ENCODE assay signal across 23 cellular contexts in the genomic region with DNA sequence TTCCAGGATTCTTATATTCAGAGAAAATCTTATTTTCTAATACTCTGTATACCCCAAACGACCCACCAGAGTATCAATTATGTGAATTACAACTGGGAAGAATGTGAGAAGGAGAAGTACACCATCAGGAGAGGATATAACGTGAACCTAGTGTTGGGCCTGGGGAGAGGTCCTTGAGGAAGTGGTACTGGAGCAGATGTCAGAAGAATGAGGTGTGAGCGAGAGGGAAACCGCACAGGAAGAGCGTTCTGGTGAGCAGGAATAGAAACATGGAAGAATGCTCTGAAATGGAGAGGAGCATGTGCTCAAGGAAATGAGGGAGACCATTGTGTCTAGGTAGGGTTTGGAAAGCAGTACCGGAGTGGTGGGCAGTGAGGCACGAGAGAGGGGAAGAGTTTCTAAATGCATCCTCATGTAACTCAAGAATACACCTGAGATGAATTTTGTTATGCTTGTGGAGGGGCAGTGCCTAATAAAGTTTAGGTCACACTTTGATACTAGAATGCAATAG.
DNase-seq lines count a peak whose midpoint lies in the region; ATAC-seq, FAIRE-seq and TF ChIP-seq lines count a peak whose summit lies in the region.
"Had no signal": no experiment of that assay in that cellular context is flagged by ENCODE, and none has a peak within 500 bp of the region (broad histone marks: within the 10 kb centered on the region; RNA-seq: fewer than 3 reads in every experiment).

No MANE protein-coding gene starts in this region.

- no peak overlapping the region for H4K8ac ChIP-seq in H1 (ENCODE audit: extremely low read depth, insufficient read depth, low read length)

- no peak for DNase-seq in GM12891 (ENCODE audit: insufficient read length, low spot score)
- no peak for DNase-seq in H1 (ENCODE audit: low read depth in 1 of 2, low spot score in 2 of 2)
- no peak for DNase-seq in HuH-7.5 (ENCODE audit: low spot score)
- no peak for DNase-seq in hepatocyte (ENCODE audit: low spot score)
- no peak for DNase-seq in effector CD4-positive, alpha-beta T cell
- DNase-seq: AML-193; Caco-2; CD4-positive, alpha-beta T cell; DMS153; DMS79; GF-D8; HFFc6; IMR-90 had no signal

- H3K9ac ChIP-seq in HUES48 (ENCODE audit: low read depth, low read length) (no peak overlapping the region), H1 (replicated peaks in 1 of 4; ENCODE audit: extremely low read depth in 1 of 4, low read depth in 3 of 4, low read length in 3 of 4) (no peak overlapping the region; a peak in 1 of 7 replicates), iPS-15b (ENCODE audit: low read depth, low read length) (peak overlapping the region; percentile 55)

- no peak for TF ChIP-seq RAD21 in H1 (IDR thresholded peaks at IDR 0.05 in 1 of 2, conservative IDR thresholded peaks at IDR 0.05 in 1 of 2; ENCODE audit: low read depth in 2 of 2, low read length in 2 of 2)

- H3K9me3 ChIP-seq in HUES48 (ENCODE audit: control insufficient read depth, insufficient read depth, low read length) (no peaks in the 10 kb centered on the region), H1 (ENCODE audit: insufficient read depth in 2 of 2, low read depth in 1 of 2, low read length in 1 of 2) (no peaks in the 10 kb centered on the region), iPS-15b (ENCODE audit: control insufficient read depth, insufficient read depth, low read length) (no peaks in the 10 kb centered on the region), hepatocyte (ENCODE audit: low read depth) (no peaks in the 10 kb centered on the region)
- H3K9me3 ChIP-seq: A549, Caco-2 had no signal

- H3K9me2 ChIP-seq in hepatocyte (replicated peaks; ENCODE audit: insufficient read depth) = no peaks in the 10 kb centered on the region

- 0 out of 2 replicates have a peak overlapping the region, but pooled peaks have one; percentile 40 for H2BK5ac ChIP-seq in H1 (ENCODE audit: low read depth, low read length)

- H2AFZ ChIP-seq in H1 (ENCODE audit: low read length) = no peak overlapping the region
- no peak overlapping the region for H2AFZ ChIP-seq in hepatocyte

- H2BK120ac ChIP-seq in H1 (replicated peaks; ENCODE audit: low read depth, low read length) = no peak overlapping the region

- H3K36me3 ChIP-seq in HUES48 (ENCODE audit: control insufficient read depth, insufficient read depth, low read length) (peaks cover 16% of the 10 kb centered on the region), H1 (ENCODE audit: control insufficient read depth in 2 of 4, insufficient read depth in 4 of 4, low read length in 3 of 4) (peaks cover 0 to 13% (median 0%) of the 10 kb centered on the region in 4 experiments; a peak in 1 of 8 replicates), iPS-15b (ENCODE audit: control insufficient read depth, insufficient read depth, low read length) (no peaks in the 10 kb centered on the region), hepatocyte (replicated peaks; ENCODE audit: insufficient read depth, low read depth) (no peaks in the 10 kb centered on the region)

- H3K79me2 ChIP-seq in H1 (ENCODE audit: control insufficient read depth in 1 of 2, insufficient read depth in 2 of 2, low read length in 2 of 2) (peaks cover 56 to 99% of the 10 kb centered on the region in 2 experiments), hepatocyte (no peaks in the 10 kb centered on the region)

- no peak for ATAC-seq in HG02852 (IDR thresholded peaks at IDR 0.05; ENCODE audit: unreplicated experiment)
- ATAC-seq: A549, HCT116, K562 had no signal

- no peak overlapping the region for H3K56ac ChIP-seq in H1 (replicated peaks; ENCODE audit: insufficient read length, low read depth, low read length)

- no peak overlapping the region for H3K18ac ChIP-seq in H1 (ENCODE audit: extremely low read depth, low read length)

- H3K4me3 ChIP-seq in HUES48 (ENCODE audit: low read depth, low read length) (no peak overlapping the region), H1 (ENCODE audit: extremely low read depth in 1 of 4, insufficient read depth in 2 of 4, low read depth in 3 of 4, low read length in 4 of 4) (no peak overlapping the region), iPS-15b (ENCODE audit: low read depth, low read length) (no peak overlapping the region), hepatocyte (no peak overlapping the region)
- H3K4me3 ChIP-seq: A549, K562 had no signal

- TF ChIP-seq CTCF in H1 (IDR thresholded peaks at IDR 0.05; ENCODE audit: control extremely low read depth in 1 of 3, insufficient read depth in 1 of 3, low read depth in 1 of 3, low read length in 3 of 3) (no peak), hepatocyte (IDR thresholded peaks at IDR 0.05; ENCODE audit: poor library complexity) (no peak)

- H3K23ac ChIP-seq in H1 (ENCODE audit: insufficient read length) = no peak overlapping the region

- H2AK5ac ChIP-seq in H1 (ENCODE audit: low read depth, low read length) = 0 out of 2 replicates have a peak overlapping the region, but pooled peaks have one; percentile 33

- WGBS in H1 (ENCODE audit: extremely low coverage in 1 of 2, insufficient coverage in 1 of 2, insufficient read length in 1 of 2, insufficient replicate concordance in 2 of 2, low coverage in 1 of 2, low lambda C conversion rate in 2 of 2, missing lambda C conversion rate in 1 of 2), 2 experiments = 79% methylated on average over 7 of the region's 7 CpGs; no CpG with 5 or more reads in 1 of the 2 experiments
- 86% methylated on average over 7 of the region's 7 CpGs for WGBS in hepatocyte (ENCODE audit: low lambda C conversion rate, missing lambda C conversion rate)

- no peak overlapping the region for H4K91ac ChIP-seq in H1 (replicated peaks; ENCODE audit: insufficient read length, low read length)

- POLR2A ChIA-PET in H1 (lab: Charles Lee; ENCODE audit: partially characterized antibody) = interaction anchor here (1.0 kb wide), 2 partner anchors 9 to 13 kb away, joined by 3 read pairs; no protein-coding TSS in a partner anchor

- TF ChIP-seq POLR2A in GM12891 (IDR thresholded peaks at IDR 0.05; ENCODE audit: low read depth, low read length) (no peak), H1 (IDR thresholded peaks at IDR 0.05; ENCODE audit: control extremely low read depth in 1 of 2, low read depth in 2 of 2, low read length in 2 of 2) (peak in 1 of 2 experiments; percentile 60; a peak in 1 of 3 replicates)

- FAIRE-seq in GM12891 (lab: Jason Lieb, UNC) (peak; percentile 38), H1 (lab: Jason Lieb, UNC) (peak; percentile 89)
- FAIRE-seq: A549, D721Med, H54, K562 had no signal

- no peaks in the 10 kb centered on the region for H3K79me1 ChIP-seq in H1 (ENCODE audit: low read depth, low read length)

- CTCF ChIA-PET in H1 (lab: Charles Lee; ENCODE audit: partially characterized antibody) = no interaction called here

- no peak for TF ChIP-seq EP300 in H1 (IDR thresholded peaks at IDR 0.05; ENCODE audit: borderline replicate concordance in 1 of 2, low read depth in 2 of 2, low read length in 2 of 2)

- no peaks in the 10 kb centered on the region for H3K23me2 ChIP-seq in H1 (ENCODE audit: low read depth, low read length)

- H3K4me2 ChIP-seq in H1 (ENCODE audit: insufficient read depth in 1 of 2, low read depth in 2 of 2, low read length in 2 of 2) (peak overlapping the region; percentile 8 to 68; a peak in 2 of 4 replicates), hepatocyte (no peak overlapping the region)
- H3K4me2 ChIP-seq: A549 had no signal

- H3K27me3 ChIP-seq in HUES48 (ENCODE audit: control insufficient read depth, insufficient read depth, low read length) (no peaks in the 10 kb centered on the region), H1 (replicated peaks in 1 of 4; ENCODE audit: control insufficient read depth in 3 of 4, extremely low read depth in 1 of 4, insufficient read depth in 3 of 4, low read length in 3 of 4) (no peaks in the 10 kb centered on the region), iPS-15b (ENCODE audit: control insufficient read depth, insufficient read depth, low read length) (no peaks in the 10 kb centered on the region), hepatocyte (no peaks in the 10 kb centered on the region)

- H2BK12ac ChIP-seq in H1 (ENCODE audit: low read depth, low read length) = no peak overlapping the region

- no peak overlapping the region for H3K14ac ChIP-seq in H1 (ENCODE audit: insufficient read length)

- no peak overlapping the region for H2BK15ac ChIP-seq in H1 (ENCODE audit: low read length)

- no peak overlapping the region for H4K5ac ChIP-seq in H1 (ENCODE audit: insufficient read length, low read depth, low read length)

- H4K20me1 ChIP-seq in H1 (replicated peaks in 1 of 2; ENCODE audit: control insufficient read depth in 1 of 2, insufficient read depth in 2 of 2, low read length in 2 of 2) (peaks cover 16 to 28% of the 10 kb centered on the region in 2 experiments), hepatocyte (ENCODE audit: insufficient read depth, poor library complexity, severe bottlenecking) (no peaks in the 10 kb centered on the region)

- no peak overlapping the region for H2BK20ac ChIP-seq in H1 (ENCODE audit: low read length)

- H3K4me1 ChIP-seq in HUES48 (ENCODE audit: control insufficient read depth, insufficient read depth, low read length) (peaks cover 90% of the 10 kb centered on the region), H1 (replicated peaks in 1 of 4; ENCODE audit: control insufficient read depth in 3 of 4, insufficient read depth in 4 of 4, low read length in 3 of 4) (peaks cover 0 to 36% (median 7%) of the 10 kb centered on the region in 4 experiments; a peak in 6 of 7 replicates), iPS-15b (ENCODE audit: control insufficient read depth, insufficient read depth, low read length) (peaks cover 41% of the 10 kb centered on the region), hepatocyte (ENCODE audit: insufficient read depth) (no peaks in the 10 kb centered on the region)
- H3K4me1 ChIP-seq: A549, Caco-2 had no signal

- no peak overlapping the region for H3K4ac ChIP-seq in H1 (replicated peaks; ENCODE audit: insufficient read length, low read depth, low read length)

- H3K27ac ChIP-seq in HUES48 (ENCODE audit: low read depth, low read length) (peak overlapping the region; percentile 21), H1 (ENCODE audit: low read depth, low read length) (no peak overlapping the region), hepatocyte (no peak overlapping the region)
- H3K27ac ChIP-seq: 22Rv1, A549, C4-2B had no signal

TF ChIP-seq in GM12891, 5 proteins besides CTCF, POLR2A, EP300 and RAD21:
- TF ChIP-seq SPI1 (IDR thresholded peaks at IDR 0.05; ENCODE audit: low read depth, low read length) = no peak
- no peak for TF ChIP-seq PAX5 (IDR thresholded peaks at IDR 0.05; ENCODE audit: insufficient read depth, low read length, severe bottlenecking)
- TF ChIP-seq POLR2AphosphoS5 (IDR thresholded peaks at IDR 0.05; ENCODE audit: low read depth, low read length) = no peak

TF ChIP-seq in H1, 55 proteins besides CTCF, POLR2A, EP300 and RAD21:
- TF ChIP-seq NRF1 (IDR thresholded peaks at IDR 0.05; ENCODE audit: low read depth, low read length) = no peak
- peak; percentile 91 for TF ChIP-seq POLR2AphosphoS5 (IDR thresholded peaks at IDR 0.05; ENCODE audit: low read depth, low read length)
- no peak for TF ChIP-seq ASH2L (IDR thresholded peaks at IDR 0.05; ENCODE audit: low read length)
- TF ChIP-seq, protein P1, sequence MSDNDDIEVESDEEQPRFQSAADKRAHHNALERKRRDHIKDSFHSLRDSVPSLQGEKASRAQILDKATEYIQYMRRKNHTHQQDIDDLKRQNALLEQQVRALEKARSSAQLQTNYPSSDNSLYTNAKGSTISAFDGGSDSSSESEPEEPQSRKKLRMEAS (IDR thresholded peaks at IDR 0.05) = peak; percentile 56; the same call in 1 of the 2 replicates
